In genomic region chr19:35714601-35715354, GRCh38 we compare ENCODE assay signal across 1 cellular context.
TF ChIP-seq lines count a peak whose summit lies in the region.

No MANE protein-coding gene starts in this region.

TF ChIP-seq in GM12878, 131 proteins besides CTCF, POLR2A, EP300 and RAD21 (continued from another document):
- TF ChIP-seq BCL11A (IDR thresholded peaks at IDR 0.05; ENCODE audit: low read depth, low read length) (no peak), GATAD2B (conservative IDR thresholded peaks at IDR 0.05; ENCODE audit: low read depth) (no peak), SIN3A (IDR thresholded peaks at IDR 0.05; ENCODE audit: low read depth, low read length) (no peak), PML (IDR thresholded peaks at IDR 0.05; ENCODE audit: low read length) (no peak), STAT1 (conservative IDR thresholded peaks at IDR 0.05) (no peak), HDAC6 (IDR thresholded peaks at IDR 0.05; ENCODE audit: unreplicated experiment) (no peak), KAT2A (conservative IDR thresholded peaks at IDR 0.05; ENCODE audit: control insufficient read depth, low read depth, low read length) (no peak)
TF ChIP-seq in GM12878: peak in this region for 11.
